Comparison of ENCODE assay signal across 9 cellular contexts in genomic region chr7:1961776-1962276, GRCh38.
A peak's percentile ranks its signal among the peaks of the same experiment; 100 is the strongest.
DNase-seq lines count a peak whose midpoint lies in the region; ATAC-seq and TF ChIP-seq lines count a peak whose summit lies in the region.
"Had no signal": no experiment of that assay in that cellular context is flagged by ENCODE, and none has a peak within 500 bp of the region (broad histone marks: within the 10 kb centered on the region; RNA-seq: fewer than 3 reads in every experiment).

No MANE protein-coding gene starts in this region.

- DNase-seq in AG09319 (ENCODE audit: extremely low read depth, low read depth) (peak; percentile 39), NCI-H226 (peak; percentile 59), hepatic stellate cell (ENCODE audit: low spot score) (peak; percentile 41), retina (no peak), cerebellar cortex (ENCODE audit: low spot score) (no peak), endodermal cell (no peak)
- DNase-seq: GF-D8 had no signal

- peak overlapping the region; percentile 42 for H3K4me3 Mint-ChIP-seq in activated T-helper 17 cell treated with anti-CD3 and anti-CD28 coated beads, Interleukin-2, amount 50 U/mL, for 72 hours
- no peak overlapping the region for H3K4me3 Mint-ChIP-seq in endodermal cell

- no peaks in the 10 kb centered on the region for H3K4me1 ChIP-seq in endodermal cell (ENCODE audit: control insufficient read depth, insufficient read depth, low read length)

- no peaks in the 10 kb centered on the region for H3K27me3 ChIP-seq in endodermal cell (ENCODE audit: control insufficient read depth, insufficient read depth, low read length, poor library complexity, severe bottlenecking)

- no peaks in the 10 kb centered on the region for H3K27me3 Mint-ChIP-seq in activated T-helper 17 cell treated with anti-CD3 and anti-CD28 coated beads, Interleukin-2, amount 50 U/mL, for 72 hours
- H3K27me3 Mint-ChIP-seq in endodermal cell (ENCODE audit: insufficient read depth), result no peaks in the 10 kb centered on the region

- peak; percentile 95 for ATAC-seq in activated T-helper 17 cell treated with anti-CD3 and anti-CD28 coated beads, Interleukin-2, amount 50 U/mL, for 72 hours (replicated peaks)
- ATAC-seq in HG02571 (IDR thresholded peaks at IDR 0.05; ENCODE audit: unreplicated experiment), result no peak

- WGBS in endodermal cell (ENCODE audit: insufficient coverage in 1 of 2, insufficient read length in 1 of 2), 2 experiments, result 92 to 96% methylated on average over 8 to 14 of the region's 14 CpGs

- TF ChIP-seq CTCF in AG09319 (IDR thresholded peaks at IDR 0.05; ENCODE audit: low read depth, low read length) (no peak), endodermal cell (conservative IDR thresholded peaks at IDR 0.05) (no peak)

- H3K27ac ChIP-seq in endodermal cell (ENCODE audit: low read depth, low read length), result no peak overlapping the region

- H3K36me3 ChIP-seq in endodermal cell (ENCODE audit: control insufficient read depth, insufficient read depth, low read length), result peaks cover 8% of the 10 kb centered on the region

- peak overlapping the region; percentile 85 for H3K27ac Mint-ChIP-seq in activated T-helper 17 cell treated with anti-CD3 and anti-CD28 coated beads, Interleukin-2, amount 50 U/mL, for 72 hours
- no peak overlapping the region for H3K27ac Mint-ChIP-seq in endodermal cell

- peaks cover 28% of the 10 kb centered on the region for H3K9me3 Mint-ChIP-seq in activated T-helper 17 cell treated with anti-CD3 and anti-CD28 coated beads, Interleukin-2, amount 50 U/mL, for 72 hours
- H3K9me3 Mint-ChIP-seq in endodermal cell, result peaks cover 10% of the 10 kb centered on the region

- H3K9ac ChIP-seq in endodermal cell (ENCODE audit: extremely low read depth, low read length, poor library complexity, severe bottlenecking), result no peak overlapping the region

- H3K4me3 ChIP-seq in endodermal cell (ENCODE audit: low read length), result no peak overlapping the region

- peaks cover 37% of the 10 kb centered on the region for H3K36me3 Mint-ChIP-seq in activated T-helper 17 cell treated with anti-CD3 and anti-CD28 coated beads, Interleukin-2, amount 50 U/mL, for 72 hours (ENCODE audit: low read depth)
- peaks cover 37% of the 10 kb centered on the region for H3K36me3 Mint-ChIP-seq in endodermal cell (ENCODE audit: low read depth)

- H3K4me1 Mint-ChIP-seq in activated T-helper 17 cell treated with anti-CD3 and anti-CD28 coated beads, Interleukin-2, amount 50 U/mL, for 72 hours, result peaks cover 18% of the 10 kb centered on the region
- peaks cover 10% of the 10 kb centered on the region for H3K4me1 Mint-ChIP-seq in endodermal cell

- H3K9me3 ChIP-seq in endodermal cell (ENCODE audit: control insufficient read depth, low read length), result no peaks in the 10 kb centered on the region

Comparison
In these comparisons a context has a peak if more than half of its experiments do, and no peak if none do; other contexts are left out.
1. DNase-seq: peak in AG09319 (single experiment), NCI-H226 (single experiment) and hepatic stellate cell (single experiment); none in retina (single experiment), cerebellar cortex (single experiment) and endodermal cell (single experiment).